1 cellular context compared by ENCODE assay signal in genomic region chr10:103512166-103512565, GRCh38.
TF ChIP-seq lines count a peak whose summit lies in the region.

No MANE protein-coding gene starts in this region.

TF ChIP-seq in HepG2, 621 proteins besides CTCF, POLR2A, EP300 and RAD21:
- TF ChIP-seq ZNF883 (CRISPR knock-in tag; IDR thresholded peaks at IDR 0.05; ENCODE audit: not compliant biosample characterization) (no peak), ZBTB43 (CRISPR knock-in tag; conservative IDR thresholded peaks at IDR 0.05) (no peak), TFDP2 (CRISPR knock-in tag; IDR thresholded peaks at IDR 0.05) (no peak), SIN3A (IDR thresholded peaks at IDR 0.05; ENCODE audit: borderline replicate concordance, low read depth, low read length) (no peak), ZNF557 (CRISPR knock-in tag; IDR thresholded peaks at IDR 0.05) (no peak), IKZF4 (CRISPR knock-in tag; IDR thresholded peaks at IDR 0.05; ENCODE audit: borderline replicate concordance, low read depth, not compliant biosample characterization) (no peak), ZNF7 (CRISPR knock-in tag; IDR thresholded peaks at IDR 0.05) (no peak), ARHGAP35 (CRISPR knock-in tag; IDR thresholded peaks at IDR 0.05; ENCODE audit: borderline replicate concordance) (no peak), KAT7 (CRISPR knock-in tag; IDR thresholded peaks at IDR 0.05; ENCODE audit: borderline replicate concordance) (no peak), FOXK1 (CRISPR knock-in tag; IDR thresholded peaks at IDR 0.05; ENCODE audit: borderline replicate concordance, low read depth) (no peak), ZNF766 (CRISPR knock-in tag; IDR thresholded peaks at IDR 0.05; ENCODE audit: borderline replicate concordance) (no peak), MTF2 (CRISPR knock-in tag; IDR thresholded peaks at IDR 0.05; ENCODE audit: borderline replicate concordance) (no peak), MEF2D (CRISPR knock-in tag; IDR thresholded peaks at IDR 0.05) (no peak)
- TF ChIP-seq, protein P1, sequence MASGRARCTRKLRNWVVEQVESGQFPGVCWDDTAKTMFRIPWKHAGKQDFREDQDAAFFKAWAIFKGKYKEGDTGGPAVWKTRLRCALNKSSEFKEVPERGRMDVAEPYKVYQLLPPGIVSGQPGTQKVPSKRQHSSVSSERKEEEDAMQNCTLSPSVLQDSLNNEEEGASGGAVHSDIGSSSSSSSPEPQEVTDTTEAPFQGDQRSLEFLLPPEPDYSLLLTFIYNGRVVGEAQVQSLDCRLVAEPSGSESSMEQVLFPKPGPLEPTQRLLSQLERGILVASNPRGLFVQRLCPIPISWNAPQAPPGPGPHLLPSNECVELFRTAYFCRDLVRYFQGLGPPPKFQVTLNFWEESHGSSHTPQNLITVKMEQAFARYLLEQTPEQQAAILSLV (CRISPR knock-in tag; IDR thresholded peaks at IDR 0.05; ENCODE audit: borderline replicate concordance) = no peak
